ENCODE assay signal across 8 cellular contexts in genomic region chr9:126411225-126411947, GRCh38.
DNase-seq lines count a peak whose midpoint lies in the region; ATAC-seq and TF ChIP-seq lines count a peak whose summit lies in the region.

No MANE protein-coding gene starts in this region.

- ATAC-seq in GM18498 (IDR thresholded peaks at IDR 0.05; ENCODE audit: unreplicated experiment) (peak; percentile 86), GM21528 (IDR thresholded peaks at IDR 0.05; ENCODE audit: low FRiP score, unreplicated experiment) (peak; percentile 69)

- no peak overlapping the region for H3K27ac ChIP-seq in WERI-Rb-1
- no peak overlapping the region for H3K27ac ChIP-seq in coronary artery

- H3K9me3 ChIP-seq in WERI-Rb-1 (ENCODE audit: severe bottlenecking), result no peaks in the 10 kb centered on the region

- TF ChIP-seq CTCF in WERI-Rb-1 (IDR thresholded peaks at IDR 0.05; ENCODE audit: low read depth, low read length) (no peak), coronary artery (IDR thresholded peaks at IDR 0.05) (no peak)

- DNase-seq in NCI-H2107 treated with DMSO at 0.1 percent for 48 hours (lab: John Stamatoyannopoulos, UW; ENCODE audit: unreplicated experiment) (peak; percentile 91), fibroblast of peridontal ligament (ENCODE audit: extremely low read depth) (peak; percentile 74), WERI-Rb-1 (no peak), coronary artery (ENCODE audit: low spot score) (no peak), HCEC 1CT (no peak), amygdala (lab: John Stamatoyannopoulos, UW) (no peak)

- H3K36me3 ChIP-seq in WERI-Rb-1, result peaks cover 8% of the 10 kb centered on the region; the same call in 1 of the 2 replicates

- H3K27me3 ChIP-seq in WERI-Rb-1 (ENCODE audit: insufficient read depth, low read depth, severe bottlenecking), result no peaks in the 10 kb centered on the region

- H3K4me3 ChIP-seq in WERI-Rb-1 (ENCODE audit: low read depth, low read length) (no peak overlapping the region), coronary artery (no peak overlapping the region)

Comparison
In these comparisons a context has a peak if more than half of its experiments do, and no peak if none do; other contexts are left out.
1. DNase-seq: peak in NCI-H2107 treated with DMSO at 0.1 percent for 48 hours (single experiment) and fibroblast of peridontal ligament (single experiment); none in WERI-Rb-1 (single experiment), coronary artery (single experiment), HCEC 1CT (single experiment) and amygdala (0 of 56).